9 cellular contexts compared by ENCODE assay signal in the genomic region with DNA sequence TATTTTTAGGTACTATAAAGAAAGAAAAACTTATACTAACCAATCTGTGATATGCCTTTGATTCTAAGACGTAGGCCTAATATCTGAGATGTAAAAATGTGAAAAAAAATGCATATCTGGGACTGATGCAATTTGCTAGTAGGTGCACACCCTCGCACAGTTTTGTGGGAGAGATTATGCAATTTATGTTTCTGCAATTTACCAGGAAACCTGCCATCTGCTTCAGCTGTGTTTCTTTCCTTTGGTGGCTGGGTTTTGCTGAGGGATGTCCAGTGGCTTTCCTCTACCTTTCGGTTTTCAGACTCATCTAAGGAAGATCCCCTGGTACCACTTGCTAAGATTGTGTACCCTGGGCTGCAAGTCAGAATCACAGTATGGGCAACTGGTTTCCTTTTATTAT.
DNase-seq lines count a peak whose midpoint lies in the region; ATAC-seq and TF ChIP-seq lines count a peak whose summit lies in the region.
"Had no signal": no experiment of that assay in that cellular context is flagged by ENCODE, and none has a peak within 500 bp of the region (broad histone marks: within the 10 kb centered on the region; RNA-seq: fewer than 3 reads in every experiment).

No MANE protein-coding gene starts in this region.

- H2BK15ac ChIP-seq in neuronal stem cell (ENCODE audit: low read length) = no peak overlapping the region

- DNase-seq in GM04504 (ENCODE audit: low read depth) = peak; percentile 42
- peak; percentile 8 for DNase-seq in NCI-H1694 treated with DMSO at 0.1 percent for 48 hours (lab: John Stamatoyannopoulos, UW)
- peak; percentile 53 to 77 for DNase-seq in cardiac fibroblast (ENCODE audit: low read depth in 2 of 2)
- DNase-seq in neuronal stem cell (ENCODE audit: low spot score) = no peak
- no peak for DNase-seq in HPDE6-E6E7 (ENCODE audit: extremely low spot score)
- no peak for DNase-seq in ecto neural progenitor cell (ENCODE audit: low spot score)
- DNase-seq in gastrocnemius medialis = no peak
- DNase-seq: activated CD8-positive, alpha-beta memory T cell treated with anti-CD3 and anti-CD28 coated beads, Interleukin-2, amount 10 ng/mL, durations not matched to agents 7 days and 5 days; Peyer's patch had no signal

- TF ChIP-seq POLR2A in gastrocnemius medialis (IDR thresholded peaks at IDR 0.05) = no peak

- no peak overlapping the region for H3K18ac ChIP-seq in neuronal stem cell (ENCODE audit: low read length)

- H2BK120ac ChIP-seq in neuronal stem cell (ENCODE audit: low read depth, low read length) = no peak overlapping the region

- H4K8ac ChIP-seq in neuronal stem cell (ENCODE audit: low read depth, low read length) = no peak overlapping the region

- H3K79me1 ChIP-seq in neuronal stem cell (ENCODE audit: low read depth, low read length) = no peaks in the 10 kb centered on the region

- H3K9ac ChIP-seq in neuronal stem cell (ENCODE audit: low read depth, low read length, poor library complexity) = no peak overlapping the region

- intact Hi-C loops in gastrocnemius medialis (cut with DNase I; ENCODE audit: low total_unique reads) = no loop called here

- TF ChIP-seq CTCF in cardiac fibroblast (IDR thresholded peaks at IDR 0.05; ENCODE audit: low read depth, low read length) = no peak
- no peak for TF ChIP-seq CTCF in gastrocnemius medialis (IDR thresholded peaks at IDR 0.05 in 4 of 5, conservative IDR thresholded peaks at IDR 0.05 in 1 of 5)

- H3K36me3 ChIP-seq in neuronal stem cell (replicated peaks in 1 of 2; ENCODE audit: control insufficient read depth in 2 of 2, insufficient read depth in 2 of 2, low read length in 2 of 2) = no peaks in the 10 kb centered on the region
- H3K36me3 ChIP-seq in gastrocnemius medialis = no peaks in the 10 kb centered on the region
- H3K36me3 ChIP-seq: Peyer's patch had no signal

- no peak overlapping the region for H2AK5ac ChIP-seq in neuronal stem cell (ENCODE audit: low read depth, low read length)

- H2BK12ac ChIP-seq in neuronal stem cell (ENCODE audit: low read length) = no peak overlapping the region

- H3K4me1 ChIP-seq in neuronal stem cell (ENCODE audit: control insufficient read depth in 2 of 2, insufficient read depth in 1 of 2, low read depth in 1 of 2, low read length in 2 of 2) (peaks cover 12 to 36% of the 10 kb centered on the region in 2 donors), gastrocnemius medialis (no peaks in the 10 kb centered on the region)
- H3K4me1 ChIP-seq: Peyer's patch had no signal

- H3K4ac ChIP-seq in neuronal stem cell (ENCODE audit: low read length) = no peak overlapping the region

- H3K27me3 ChIP-seq in neuronal stem cell (ENCODE audit: control insufficient read depth in 3 of 3, insufficient read depth in 3 of 3, low read depth in 1 of 3, low read length in 3 of 3) = no peaks in the 10 kb centered on the region
- no peaks in the 10 kb centered on the region for H3K27me3 ChIP-seq in gastrocnemius medialis
- H3K27me3 ChIP-seq: Peyer's patch had no signal

- H3K14ac ChIP-seq in neuronal stem cell (ENCODE audit: low read length) = no peak overlapping the region

- WGBS in neuronal stem cell (ENCODE audit: extremely low coverage in 2 of 2, insufficient read length in 2 of 2, insufficient replicate concordance in 1 of 2), 2 donors = no CpG with 5 or more reads among the region's 3 CpGs

- H3K9me3 ChIP-seq in neuronal stem cell (replicated peaks in 1 of 2; ENCODE audit: control insufficient read depth in 2 of 2, insufficient read depth in 1 of 2, low read depth in 1 of 2, low read length in 2 of 2) = no peaks in the 10 kb centered on the region
- H3K9me3 ChIP-seq in gastrocnemius medialis = no peaks in the 10 kb centered on the region
- H3K9me3 ChIP-seq: Peyer's patch had no signal

- H2AFZ ChIP-seq in neuronal stem cell (ENCODE audit: low read length) = peak overlapping the region; percentile 2

- H2BK5ac ChIP-seq in neuronal stem cell (ENCODE audit: low read length) = no peak overlapping the region

- H3K23ac ChIP-seq in neuronal stem cell (ENCODE audit: low read depth, low read length, poor library complexity) = no peak overlapping the region

- H3K27ac ChIP-seq in neuronal stem cell (replicated peaks; ENCODE audit: low read length) = no peak overlapping the region
- no peak overlapping the region for H3K27ac ChIP-seq in gastrocnemius medialis
- H3K27ac ChIP-seq: Peyer's patch had no signal

- H4K91ac ChIP-seq in neuronal stem cell (ENCODE audit: low read depth, low read length, poor library complexity) = no peak overlapping the region

- no peak overlapping the region for H3K4me2 ChIP-seq in neuronal stem cell (ENCODE audit: insufficient read depth, low read length, poor library complexity, severe bottlenecking)

- H3K4me3 ChIP-seq in cardiac fibroblast (replicated peaks in 1 of 2; ENCODE audit: low read depth in 2 of 2, low read length in 2 of 2) = no peak overlapping the region
- H3K4me3 ChIP-seq in neuronal stem cell (ENCODE audit: low read length in 2 of 2) = no peak overlapping the region
- H3K4me3 ChIP-seq in gastrocnemius medialis = no peak overlapping the region
- H3K4me3 ChIP-seq: Peyer's patch had no signal

- ATAC-seq in gastrocnemius medialis = no peak
- ATAC-seq: activated CD8-positive, alpha-beta memory T cell treated with anti-CD3 and anti-CD28 coated beads, Interleukin-2, amount 10 ng/mL, durations not matched to agents 7 days and 5 days had no signal

- in situ Hi-C loops in gastrocnemius medialis (cut with MboI; ENCODE audit: low sequenced_read_pairs in 4 of 4) = no loop called here

Comparison
In these comparisons a context has a peak if more than half of its experiments do, and no peak if none do; other contexts are left out.
1. DNase-seq: peak in GM04504 (single experiment), NCI-H1694 treated with DMSO at 0.1 percent for 48 hours (single experiment) and cardiac fibroblast (2 of 2); none in neuronal stem cell (single experiment), HPDE6-E6E7 (single experiment), ecto neural progenitor cell (single experiment) and gastrocnemius medialis (0 of 2).